ENCODE assay signal across 23 cellular contexts in genomic region chr3:50658416-50658815, GRCh38. TPM values are rescaled to one million over a fixed set of nuclear protein-coding genes. Genes with fewer than 3 reads are reported as not detected.
DNase-seq lines count a peak whose midpoint lies in the region; ATAC-seq and TF ChIP-seq lines count a peak whose summit lies in the region.
"Had no signal": no experiment of that assay in that cellular context is flagged by ENCODE, and none has a peak within 500 bp of the region (broad histone marks: within the 10 kb centered on the region; RNA-seq: fewer than 3 reads in every experiment).

No MANE protein-coding gene starts in this region.

- no peak overlapping the region for H3K27ac Mint-ChIP-seq in activated T-cell treated with anti-CD3 and anti-CD28 coated beads, Interleukin-2, amount 50 U/mL, for 24 hours
- H3K27ac Mint-ChIP-seq in chondrocyte (ENCODE audit: unreplicated experiment) = no peak overlapping the region
- H3K27ac Mint-ChIP-seq: activated B cell treated with CpG ODN at 0.5 μM for 24 hours; activated CD8-positive, alpha-beta T cell treated with anti-CD3 and anti-CD28 coated beads for 36 hours had no signal

- peak overlapping the region; percentile 34 for H3K4me2 ChIP-seq in GM23248 (ENCODE audit: unreplicated experiment)
- H3K4me2 ChIP-seq: A549 had no signal

- H3K27me3 Mint-ChIP-seq in activated T-cell treated with anti-CD3 and anti-CD28 coated beads, Interleukin-2, amount 50 U/mL, for 24 hours = no peaks in the 10 kb centered on the region
- H3K27me3 Mint-ChIP-seq in activated T-cell treated with anti-CD3 and anti-CD28 coated beads, Interleukin-2, amount 50 U/mL, for 4 hours (ENCODE audit: low read depth) = no peaks in the 10 kb centered on the region
- H3K27me3 Mint-ChIP-seq in chondrocyte (ENCODE audit: low read depth) = no peaks in the 10 kb centered on the region
- H3K27me3 Mint-ChIP-seq: activated CD8-positive, alpha-beta T cell treated with anti-CD3 and anti-CD28 coated beads for 36 hours had no signal

- H3K36me3 Mint-ChIP-seq in activated T-cell treated with anti-CD3 and anti-CD28 coated beads, Interleukin-2, amount 50 U/mL, for 24 hours (ENCODE audit: low read depth) = no peaks in the 10 kb centered on the region
- no peaks in the 10 kb centered on the region for H3K36me3 Mint-ChIP-seq in activated T-cell treated with anti-CD3 and anti-CD28 coated beads, Interleukin-2, amount 50 U/mL, for 4 hours (ENCODE audit: insufficient read depth)
- no peaks in the 10 kb centered on the region for H3K36me3 Mint-ChIP-seq in chondrocyte (ENCODE audit: low read depth)

- H3K4me1 Mint-ChIP-seq in activated T-cell treated with anti-CD3 and anti-CD28 coated beads, Interleukin-2, amount 50 U/mL, for 24 hours (ENCODE audit: low read depth) = peaks cover 21% of the 10 kb centered on the region
- H3K4me1 Mint-ChIP-seq in activated T-cell treated with anti-CD3 and anti-CD28 coated beads, Interleukin-2, amount 50 U/mL, for 4 hours (ENCODE audit: low read depth) = peaks cover 14% of the 10 kb centered on the region
- H3K4me1 Mint-ChIP-seq in chondrocyte (ENCODE audit: low read depth) = peaks cover 3% of the 10 kb centered on the region
- H3K4me1 Mint-ChIP-seq: activated B cell treated with CpG ODN at 0.5 μM for 24 hours had no signal

- H3K9ac ChIP-seq in GM23248 = no peak overlapping the region

- H3K36me3 ChIP-seq in GM23248 (ENCODE audit: low read depth) = no peaks in the 10 kb centered on the region
- H3K36me3 ChIP-seq: neutrophil had no signal

- in situ Hi-C loops in GM23248 (cut with MboI) = no loop called here

- WGBS in GM23248 (ENCODE audit: low coverage in 1 of 2, low lambda C conversion rate in 2 of 2, missing lambda C conversion rate in 2 of 2), 2 experiments = 58 to 67% methylated on average over 6 of the region's 6 CpGs

- no peaks in the 10 kb centered on the region for H3K9me3 ChIP-seq in GM23248 (ENCODE audit: low read depth)
- H3K9me3 ChIP-seq: A549, neutrophil had no signal

- H3K4me3 Mint-ChIP-seq in activated T-cell treated with anti-CD3 and anti-CD28 coated beads, Interleukin-2, amount 50 U/mL, for 24 hours = no peak overlapping the region
- H3K4me3 Mint-ChIP-seq in activated T-cell treated with anti-CD3 and anti-CD28 coated beads, Interleukin-2, amount 50 U/mL, for 4 hours = no peak overlapping the region
- H3K4me3 Mint-ChIP-seq in chondrocyte (ENCODE audit: unreplicated experiment) = no peak overlapping the region
- H3K4me3 Mint-ChIP-seq: activated B cell treated with CpG ODN at 0.5 μM for 24 hours; activated CD8-positive, alpha-beta T cell treated with anti-CD3 and anti-CD28 coated beads for 36 hours had no signal

- H3K9me2 ChIP-seq in GM23248 (ENCODE audit: insufficient read depth) = no peaks in the 10 kb centered on the region

- no peaks in the 10 kb centered on the region for H3K27me3 ChIP-seq in GM23248 (replicated peaks; ENCODE audit: insufficient read depth)
- H3K27me3 ChIP-seq: neutrophil had no signal

- H3K79me2 ChIP-seq in GM23248 (ENCODE audit: insufficient read depth) = no peaks in the 10 kb centered on the region

- peaks cover 26% of the 10 kb centered on the region for H3K4me1 ChIP-seq in GM23248 (ENCODE audit: insufficient read depth)

- H3F3A ChIP-seq in GM23248 (ENCODE audit: insufficient read depth) = no peaks in the 10 kb centered on the region

- DNase-seq in activated T-cell treated with anti-CD3 and anti-CD28 coated beads, Interleukin-2, amount 50 U/mL, for 24 hours = peak; percentile 17
- no peak for DNase-seq in activated T-cell treated with anti-CD3 and anti-CD28 coated beads, Interleukin-2, amount 50 U/mL, for 4 hours
- DNase-seq in GM23248 (peak; percentile 90), chondrocyte (ENCODE audit: low spot score) (peak; percentile 20), NCI-H2029 (lab: John Stamatoyannopoulos, UW) (no peak), hepatic stellate cell (ENCODE audit: low spot score) (no peak)
- peak; percentile 20 for DNase-seq in stimulated activated CD8-positive, alpha-beta memory T cell treated with anti-CD3 and anti-CD28 coated beads, Interleukin-4, amount 100 ng/mL, for 48 hours
- DNase-seq: activated B cell treated with CpG ODN at 0.5 μM for 24 hours; activated CD8-positive, alpha-beta T cell treated with anti-CD3 and anti-CD28 coated beads for 36 hours; dermis blood vessel endothelial cell; GF-D8; hippocampal formation; NCI-H1105 treated with DMSO at 0.1 percent for 48 hours; NCI-H2107; NK-92 treated with Interleukin-12 subunit alpha and Interleukin-12 subunit beta, amount 100 ng/mL, for 24 hours; retina; stimulated activated CD4-positive, alpha-beta T cell treated with anti-CD3 and anti-CD28 coated beads, Interleukin-12 subunit alpha, Interleukin-12 subunit beta, amount 100 ng/mL, for 4 hours had no signal

- ATAC-seq in activated T-cell treated with anti-CD3 and anti-CD28 coated beads, Interleukin-2, amount 50 U/mL, for 4 hours = no peak
- no peak for ATAC-seq in GM18519 (IDR thresholded peaks at IDR 0.05; ENCODE audit: low FRiP score, unreplicated experiment)
- ATAC-seq: A549; activated CD8-positive, alpha-beta T cell treated with anti-CD3 and anti-CD28 coated beads for 36 hours; HCT116 had no signal

- H2AFZ ChIP-seq in GM23248 = no peak overlapping the region

- H4K20me1 ChIP-seq in GM23248 (ENCODE audit: insufficient read depth) = no peaks in the 10 kb centered on the region

- peak overlapping the region; percentile 46 for H3K27ac ChIP-seq in GM23248
- H3K27ac ChIP-seq: A549, C4-2B, neutrophil had no signal

- no peaks in the 10 kb centered on the region for H3K9me3 Mint-ChIP-seq in activated T-cell treated with anti-CD3 and anti-CD28 coated beads, Interleukin-2, amount 50 U/mL, for 24 hours
- no peaks in the 10 kb centered on the region for H3K9me3 Mint-ChIP-seq in activated T-cell treated with anti-CD3 and anti-CD28 coated beads, Interleukin-2, amount 50 U/mL, for 4 hours
- no peaks in the 10 kb centered on the region for H3K9me3 Mint-ChIP-seq in chondrocyte (ENCODE audit: low read depth)
- H3K9me3 Mint-ChIP-seq: activated B cell treated with CpG ODN at 0.5 μM for 24 hours; activated CD8-positive, alpha-beta T cell treated with anti-CD3 and anti-CD28 coated beads for 36 hours had no signal

- no peak for TF ChIP-seq CTCF in chondrocyte (IDR thresholded peaks at IDR 0.05)

- no peak overlapping the region for H3K4me3 ChIP-seq in GM23248
- H3K4me3 ChIP-seq: A549, lung had no signal

RNA-seq across cellular contexts. Expression of gene DOCK3, which starts 16.3 kb away (rescaled TPM):
- 1 to 10 TPM; 1.2 to 1.7 (median 1.5) TPM for total RNA-seq in activated T-cell treated with anti-CD3 and anti-CD28 coated beads, Interleukin-2, amount 50 U/mL, for 4 hours
- total RNA-seq in GM23248 (2014; rRNA removed; shearing (Covaris generic)) = 0.43 and 0.51 TPM in 2 replicates
- polyA plus RNA-seq in GM23248 (2016; fragmentation: Nextera tagmentation; extraction: Ambion mirVana) = 0.20 and 0.23 TPM in 2 replicates
- 0.15 to 0.25 TPM (median 0.17 TPM) in 3 replicates for total RNA-seq in chondrocyte
- total RNA-seq: dermis blood vessel endothelial cell had no signal

RNA-seq across cellular contexts. Expression of gene MAPKAPK3, which starts 41.5 kb away (rescaled TPM):
- 100 to 1,000 TPM; 174 to 225 (median 210) TPM for total RNA-seq in activated T-cell treated with anti-CD3 and anti-CD28 coated beads, Interleukin-2, amount 50 U/mL, for 4 hours
- total RNA-seq in GM23248 (2014; rRNA removed; shearing (Covaris generic)) = 61.5 and 72.1 TPM in 2 replicates
- 33.2 and 35.4 TPM in 2 replicates for polyA plus RNA-seq in GM23248 (2016; fragmentation: Nextera tagmentation; extraction: Ambion mirVana)
- total RNA-seq in chondrocyte = 13.6 to 21.2 TPM (median 20.9 TPM) in 3 replicates

RNA-seq across cellular contexts. Expression of gene CISH, which starts 46.8 kb away (rescaled TPM):
- 100 to 1,000 TPM; 223 to 268 (median 229) TPM for total RNA-seq in activated T-cell treated with anti-CD3 and anti-CD28 coated beads, Interleukin-2, amount 50 U/mL, for 4 hours
- total RNA-seq in GM23248 (2014; rRNA removed; shearing (Covaris generic)) = 1.0 and 1.1 TPM in 2 replicates
- polyA plus RNA-seq in GM23248 (2016; fragmentation: Nextera tagmentation; extraction: Ambion mirVana) = 0.79 and 1.6 TPM in 2 replicates
- total RNA-seq in chondrocyte = 0.85 to 1.8 TPM (median 1.8 TPM) in 3 replicates

Comparison
In these comparisons a context has a peak if more than half of its experiments do, and no peak if none do; other contexts are left out.
1. DNase-seq: peak in activated T-cell treated with anti-CD3 and anti-CD28 coated beads, Interleukin-2, amount 50 U/mL, for 24 hours (single experiment), GM23248 (single experiment), chondrocyte (single experiment) and stimulated activated CD8-positive, alpha-beta memory T cell treated with anti-CD3 and anti-CD28 coated beads, Interleukin-4, amount 100 ng/mL, for 48 hours (single experiment); none in activated T-cell treated with anti-CD3 and anti-CD28 coated beads, Interleukin-2, amount 50 U/mL, for 4 hours (single experiment), NCI-H2029 (single experiment) and hepatic stellate cell (single experiment).
2. RNA of gene CISH, which starts 46.8 kb away (total RNA-seq): 223 to 268 TPM in activated T-cell treated with anti-CD3 and anti-CD28 coated beads, Interleukin-2, amount 50 U/mL, for 4 hours; 0.85 to 1.8 TPM in chondrocyte and 1.0 to 1.1 TPM in GM23248; every median in the first group is over 10 times any median in the second.